ENCODE assay signal across 11 cellular contexts in genomic region chr6:167103041-167103816, GRCh38. TPM values are rescaled to one million over a fixed set of nuclear protein-coding genes. Genes with fewer than 3 reads are reported as not detected.
DNase-seq lines count a peak whose midpoint lies in the region; ATAC-seq and TF ChIP-seq lines count a peak whose summit lies in the region.
"Had no signal": no experiment of that assay in that cellular context is flagged by ENCODE, and none has a peak within 500 bp of the region (broad histone marks: within the 10 kb centered on the region; RNA-seq: fewer than 3 reads in every experiment).

No MANE protein-coding gene starts in this region.

- H2BK120ac ChIP-seq in mesenchymal stem cell (ENCODE audit: low read depth, low read length), result no peak overlapping the region

- no peak overlapping the region for H3K18ac ChIP-seq in mesenchymal stem cell (ENCODE audit: low read depth in 1 of 2, low read length in 2 of 2)

- no peak overlapping the region for H2BK15ac ChIP-seq in mesenchymal stem cell (ENCODE audit: low read depth, poor library complexity, severe bottlenecking)

- ATAC-seq in GM19395 (IDR thresholded peaks at IDR 0.05; ENCODE audit: unreplicated experiment) (peak; percentile 99), HG03025 (IDR thresholded peaks at IDR 0.05; ENCODE audit: low FRiP score, unreplicated experiment) (peak; percentile 90)
- ATAC-seq: stimulated activated naive CD8-positive, alpha-beta T cell treated with anti-CD3 and anti-CD28 coated beads, Interleukin-15, amount 100 ng/mL, for 72 hours had no signal

- no peak overlapping the region for H4K91ac ChIP-seq in mesenchymal stem cell (ENCODE audit: low read length)

- H3K4me2 ChIP-seq in mesenchymal stem cell (ENCODE audit: low read length, poor library complexity, severe bottlenecking), result no peak overlapping the region

- DNase-seq in GM10248 (ENCODE audit: extremely low spot score), result peak; percentile 73
- DNase-seq in Peyer's patch, result peak in 2 of 3 donors; percentile 82
- DNase-seq in SIG-M5 (lab: John Stamatoyannopoulos, UW), result no peak
- DNase-seq in uterus, result no peak
- DNase-seq in mesenchymal stem cell, result no peak
- DNase-seq in epidermal melanocyte (ENCODE audit: insufficient read length, low spot score), result no peak
- DNase-seq: caudate nucleus; stimulated activated naive CD8-positive, alpha-beta T cell treated with anti-CD3 and anti-CD28 coated beads, Interleukin-15, amount 100 ng/mL, for 72 hours had no signal

- TF ChIP-seq POLR2A in Peyer's patch (IDR thresholded peaks at IDR 0.05) (no peak), uterus (IDR thresholded peaks at IDR 0.05) (no peak)

- 86% methylated on average over 8 of the region's 9 CpGs for WGBS in mesenchymal stem cell

- CTCF ChIA-PET in GM10248 (lab: Yijun Ruan, JAX), result interaction anchor here (1.2 kb wide), 1 partner anchor 25 kb away, joined by 3 read pairs; no protein-coding TSS in a partner anchor

- no peaks in the 10 kb centered on the region for H3K79me1 ChIP-seq in mesenchymal stem cell (replicated peaks; ENCODE audit: low read length, poor library complexity, severe bottlenecking)

- peaks cover 0 to 7% (median 2%) of the 10 kb centered on the region in 4 donors for H3K4me1 ChIP-seq in Peyer's patch
- H3K4me1 ChIP-seq in uterus, result no peaks in the 10 kb centered on the region
- no peaks in the 10 kb centered on the region for H3K4me1 ChIP-seq in mesenchymal stem cell (ENCODE audit: control insufficient read depth, insufficient read depth, low read depth, low read length)

- H3K9ac ChIP-seq in mesenchymal stem cell (ENCODE audit: low read length), result no peak overlapping the region

- no peak overlapping the region for H2AK5ac ChIP-seq in mesenchymal stem cell (ENCODE audit: low read length, severe bottlenecking)

- no peaks in the 10 kb centered on the region for H3K36me3 ChIP-seq in Peyer's patch
- H3K36me3 ChIP-seq in uterus, result no peaks in the 10 kb centered on the region
- H3K36me3 ChIP-seq in mesenchymal stem cell (ENCODE audit: control insufficient read depth in 1 of 2, insufficient read depth in 2 of 2, low read depth in 1 of 2, low read length in 2 of 2), result no peaks in the 10 kb centered on the region

- H3K4me3 ChIP-seq in Peyer's patch, result no peak overlapping the region
- H3K4me3 ChIP-seq in uterus, result no peak overlapping the region
- no peak overlapping the region for H3K4me3 ChIP-seq in mesenchymal stem cell (ENCODE audit: insufficient read depth in 1 of 2, low read depth in 1 of 2, low read length in 2 of 2)

- H3K9me3 ChIP-seq in Peyer's patch, result no peaks in the 10 kb centered on the region
- no peaks in the 10 kb centered on the region for H3K9me3 ChIP-seq in uterus
- H3K9me3 ChIP-seq in mesenchymal stem cell (ENCODE audit: control insufficient read depth, low read length), result peaks cover 3% of the 10 kb centered on the region

- TF ChIP-seq CTCF in GM10248 (IDR thresholded peaks at IDR 0.05; ENCODE audit: control extremely low read depth, extremely low read depth, low read depth, missing control alignments) (no peak), Peyer's patch (IDR thresholded peaks at IDR 0.05) (no peak), uterus (IDR thresholded peaks at IDR 0.05) (no peak)

- no peak overlapping the region for H3K4ac ChIP-seq in mesenchymal stem cell (ENCODE audit: low read depth in 1 of 2, low read length in 2 of 2)

- no peak overlapping the region for H4K8ac ChIP-seq in mesenchymal stem cell (ENCODE audit: low read length)

- H2AFZ ChIP-seq in mesenchymal stem cell (ENCODE audit: low read depth, low read length), result no peak overlapping the region

- no peak overlapping the region for H2BK5ac ChIP-seq in mesenchymal stem cell (ENCODE audit: low read depth, low read length, poor library complexity, severe bottlenecking)

- H3K23ac ChIP-seq in mesenchymal stem cell (ENCODE audit: low read length in 2 of 2), result no peak overlapping the region

- H3K27me3 ChIP-seq in Peyer's patch, result no peaks in the 10 kb centered on the region
- H3K27me3 ChIP-seq in uterus, result no peaks in the 10 kb centered on the region
- H3K27me3 ChIP-seq in mesenchymal stem cell (ENCODE audit: control insufficient read depth in 1 of 2, insufficient read depth in 1 of 2, low read length in 2 of 2), result no peaks in the 10 kb centered on the region

- H3K14ac ChIP-seq in mesenchymal stem cell (ENCODE audit: low read length in 2 of 2), result no peak overlapping the region

- H3K27ac ChIP-seq in Peyer's patch (peak overlapping the region in 2 of 4 donors; percentile 38 to 74), uterus (no peak overlapping the region), mesenchymal stem cell (ENCODE audit: low read length, poor library complexity, severe bottlenecking) (no peak overlapping the region)

- intact Hi-C loops in uterus (cut with DNase I; ENCODE audit: low total_unique reads), result no loop called here

- POLR2A ChIA-PET in GM10248 (lab: Yijun Ruan, JAX), result no interaction called here

- H2BK12ac ChIP-seq in mesenchymal stem cell (ENCODE audit: low read length in 2 of 2), result no peak overlapping the region

RNA-seq across cellular contexts. Expression of gene CCR6, which starts 19.7 kb away (rescaled TPM):
- total RNA-seq in Peyer's patch (1 to 10 TPM in 1 of 4 donors, under 1 TPM in 1, not detected in 2; 0.67 to 5.0 TPM), uterus (not detected)
- not detected for polyA plus RNA-seq in mesenchymal stem cell (2013, experiment 1 of 2)
- polyA plus RNA-seq in mesenchymal stem cell (2013, experiment 2 of 2), result not detected
- total RNA-seq: progenitor cell of endocrine pancreas had no signal

RNA-seq across cellular contexts. Expression of gene GPR31, which starts 54.6 kb away (rescaled TPM):
- total RNA-seq in Peyer's patch (not detected), uterus (not detected)
- not detected for polyA plus RNA-seq in mesenchymal stem cell (2013, experiment 1 of 2)
- polyA plus RNA-seq in mesenchymal stem cell (2013, experiment 2 of 2), result not detected
- total RNA-seq: progenitor cell of endocrine pancreas had no signal

Comparison
In these comparisons a context has a peak if more than half of its experiments do, and no peak if none do; other contexts are left out.
1. DNase-seq: peak in GM10248 (single experiment) and Peyer's patch (2 of 3); none in SIG-M5 (single experiment), uterus (0 of 2), mesenchymal stem cell (single experiment) and epidermal melanocyte (single experiment).